ENCODE assay signal across 8 cellular contexts in genomic region chr2:229910832-229911412, GRCh38. TPM values are rescaled to one million over a fixed set of nuclear protein-coding genes. Genes with fewer than 3 reads are reported as not detected.
DNase-seq lines count a peak whose midpoint lies in the region; ATAC-seq and TF ChIP-seq lines count a peak whose summit lies in the region.

No MANE protein-coding gene starts in this region.

- CTCF ChIA-PET in activated CD4-positive, alpha-beta memory T cell treated with anti-CD3 and anti-CD28 coated beads, Interleukin-2, amount 10 ng/mL, durations not matched to agents 7 days and 5 days (lab: Charles Lee), result interaction anchor here (0.7 to 3.7 kb wide), 16 partner anchors 8 to 803 kb away, joined by 3 to 53 read pairs (median 3); partner anchors contain the start of genes FBXO36 and TRIP12

- no peaks in the 10 kb centered on the region for H3K9me3 Mint-ChIP-seq in activated CD4-positive, alpha-beta memory T cell treated with anti-CD3 and anti-CD28 coated beads, Interleukin-2, amount 10 ng/mL, durations not matched to agents 7 days and 5 days

- intact Hi-C loops in right lobe of liver (cut with DNase I), result no loop called here

- peak; percentile 37 for DNase-seq in ELF-1 (ENCODE audit: low read depth, low spot score)
- DNase-seq in HT-29 (ENCODE audit: low spot score), result peak; percentile 35
- no peak for DNase-seq in activated CD4-positive, alpha-beta memory T cell treated with anti-CD3 and anti-CD28 coated beads, Interleukin-2, amount 10 ng/mL, durations not matched to agents 7 days and 5 days
- DNase-seq in right lobe of liver, result peak in 1 of 3 donors; percentile 53
- no peak for DNase-seq in NOMO-1 treated with dmso at 0.1 percent for 144 hours (lab: John Stamatoyannopoulos, UW; ENCODE audit: unreplicated experiment)
- DNase-seq in COLO829 (ENCODE audit: low spot score), result no peak
- DNase-seq in NCI-H774 (lab: John Stamatoyannopoulos, UW), result no peak

- H3K9me3 ChIP-seq in right lobe of liver, result no peaks in the 10 kb centered on the region

- peak; percentile 77 for ATAC-seq in GM19372 (IDR thresholded peaks at IDR 0.05; ENCODE audit: low read depth, unreplicated experiment)
- ATAC-seq in right lobe of liver, result peak; percentile 83 to 93 (median 89)

- no peak overlapping the region for H3K27ac ChIP-seq in right lobe of liver

- no peaks in the 10 kb centered on the region for H3K27me3 ChIP-seq in right lobe of liver

- peaks cover 37% of the 10 kb centered on the region for H3K4me1 Mint-ChIP-seq in activated CD4-positive, alpha-beta memory T cell treated with anti-CD3 and anti-CD28 coated beads, Interleukin-2, amount 10 ng/mL, durations not matched to agents 7 days and 5 days

- no peak for TF ChIP-seq POLR2A in right lobe of liver (IDR thresholded peaks at IDR 0.05)

- H3K36me3 Mint-ChIP-seq in activated CD4-positive, alpha-beta memory T cell treated with anti-CD3 and anti-CD28 coated beads, Interleukin-2, amount 10 ng/mL, durations not matched to agents 7 days and 5 days (ENCODE audit: low read depth), result peaks cover 21% of the 10 kb centered on the region

- peak; percentile 16 to 55 (median 38) for TF ChIP-seq CTCF in right lobe of liver (IDR thresholded peaks at IDR 0.05)

- no peak overlapping the region for H3K4me3 ChIP-seq in right lobe of liver

- H3K4me3 Mint-ChIP-seq in activated CD4-positive, alpha-beta memory T cell treated with anti-CD3 and anti-CD28 coated beads, Interleukin-2, amount 10 ng/mL, durations not matched to agents 7 days and 5 days, result no peak overlapping the region

- peaks cover 0 to 36% (median 10%) of the 10 kb centered on the region in 4 donors for H3K4me1 ChIP-seq in right lobe of liver

- peak overlapping the region; percentile 10 for H3K27ac Mint-ChIP-seq in activated CD4-positive, alpha-beta memory T cell treated with anti-CD3 and anti-CD28 coated beads, Interleukin-2, amount 10 ng/mL, durations not matched to agents 7 days and 5 days

- peaks cover 0 to 19% (median 0%) of the 10 kb centered on the region in 4 donors for H3K36me3 ChIP-seq in right lobe of liver

- WGBS in right lobe of liver (ENCODE audit: insufficient coverage, low coverage, low lambda C conversion rate, missing lambda C conversion rate), result 6% methylated on average over 1 of the region's 1 CpG

- POLR2A ChIA-PET in activated CD4-positive, alpha-beta memory T cell treated with anti-CD3 and anti-CD28 coated beads, Interleukin-2, amount 10 ng/mL, durations not matched to agents 7 days and 5 days (lab: Charles Lee), result interaction anchor here (0.9 to 5.7 kb wide), 2 partner anchors 10 to 94 kb away, joined by 3 to 39 read pairs; partner anchors contain the start of genes FBXO36 and TRIP12

- no peaks in the 10 kb centered on the region for H3K27me3 Mint-ChIP-seq in activated CD4-positive, alpha-beta memory T cell treated with anti-CD3 and anti-CD28 coated beads, Interleukin-2, amount 10 ng/mL, durations not matched to agents 7 days and 5 days

RNA-seq across cellular contexts. Expression of gene TRIP12, which starts 10.9 kb away (rescaled TPM):
- total RNA-seq in HT-29 (2014; rRNA removed; shearing (Covaris generic)), result 97.9 and 106 TPM in 2 replicates
- total RNA-seq in activated CD4-positive, alpha-beta memory T cell treated with anti-CD3 and anti-CD28 coated beads, Interleukin-2, amount 10 ng/mL, durations not matched to agents 7 days and 5 days, result 100 to 1,000 TPM; 224 to 229 TPM
- 10 to 100 TPM; 66.5 to 98.0 (median 85.4) TPM for total RNA-seq in right lobe of liver

RNA-seq across cellular contexts. Expression of gene FBXO36, which starts 11.4 kb away (rescaled TPM):
- total RNA-seq in HT-29 (2014; rRNA removed; shearing (Covaris generic)), result 0.48 and 0.81 TPM in 2 replicates
- 1 to 10 TPM in 1 of 2 experiments, under 1 TPM in 1; 0.71 to 1.1 TPM for total RNA-seq in activated CD4-positive, alpha-beta memory T cell treated with anti-CD3 and anti-CD28 coated beads, Interleukin-2, amount 10 ng/mL, durations not matched to agents 7 days and 5 days
- 1 to 10 TPM in 1 of 6 experiments, under 1 TPM in 5; 0.49 to 1.2 (median 0.72) TPM for total RNA-seq in right lobe of liver

Comparison
In these comparisons a context has a peak if more than half of its experiments do, and no peak if none do; other contexts are left out.
1. DNase-seq: peak in ELF-1 (single experiment) and HT-29 (single experiment); none in activated CD4-positive, alpha-beta memory T cell treated with anti-CD3 and anti-CD28 coated beads, Interleukin-2, amount 10 ng/mL, durations not matched to agents 7 days and 5 days (single experiment), NOMO-1 treated with dmso at 0.1 percent for 144 hours (single experiment), COLO829 (single experiment) and NCI-H774 (single experiment).